ENCODE assay signal across 15 cellular contexts in the genomic region with DNA sequence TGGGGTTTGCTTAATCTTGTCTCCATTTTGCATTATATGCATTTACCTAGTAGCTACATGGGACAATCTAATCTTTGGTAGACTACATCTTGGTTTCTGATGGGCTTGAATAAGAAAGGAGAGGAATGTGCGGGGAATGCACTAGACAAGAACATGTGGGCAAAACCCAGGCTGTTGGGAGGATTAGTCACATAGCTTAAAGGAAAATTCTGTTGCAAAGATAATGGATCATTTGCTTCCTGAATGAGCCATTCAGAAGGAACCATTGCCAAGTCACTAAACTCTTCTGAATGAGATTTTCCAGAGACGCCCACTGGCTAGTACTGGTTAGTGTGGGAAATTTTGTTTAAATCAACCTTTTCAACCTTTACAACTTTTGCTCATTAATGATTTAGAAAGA.
A peak's percentile ranks its signal among the peaks of the same experiment; 100 is the strongest.
DNase-seq lines count a peak whose midpoint lies in the region; ATAC-seq, FAIRE-seq and TF ChIP-seq lines count a peak whose summit lies in the region.
"Had no signal": no experiment of that assay in that cellular context is flagged by ENCODE, and none has a peak within 500 bp of the region (broad histone marks: within the 10 kb centered on the region; RNA-seq: fewer than 3 reads in every experiment).

No MANE protein-coding gene starts in this region.

- no peaks in the 10 kb centered on the region for H3K9me3 ChIP-seq in A549
- H3K9me3 ChIP-seq: heart left ventricle had no signal

- intact Hi-C loops in CD14-positive monocyte (cut with micrococcal nuclease), result no loop called here

- TF ChIP-seq CTCF in A549 (IDR thresholded peaks at IDR 0.05), result no peak
- no peak for TF ChIP-seq CTCF in astrocyte of the cerebellum (IDR thresholded peaks at IDR 0.05; ENCODE audit: low read depth, low read length, missing control alignments)
- no peak for TF ChIP-seq CTCF in CD14-positive monocyte (IDR thresholded peaks at IDR 0.05)

- in situ Hi-C loops in astrocyte of the cerebellum (cut with HindIII; ENCODE audit: low sequenced_read_pairs), result loop anchor here (10.0 to 25.0 kb wide), 2 partner anchors 84 to 142 kb away; partner anchors contain the start of gene OSBPL6

- H3K36me3 Mint-ChIP-seq in CD14-positive monocyte, result no peaks in the 10 kb centered on the region
- H3K36me3 Mint-ChIP-seq: activated naive CD8-positive, alpha-beta T cell treated with anti-CD3 and anti-CD28 coated beads for 36 hours had no signal

- H3K4me3 Mint-ChIP-seq in CD14-positive monocyte, result no peak overlapping the region
- H3K4me3 Mint-ChIP-seq: activated naive CD8-positive, alpha-beta T cell treated with anti-CD3 and anti-CD28 coated beads for 36 hours; neural crest cell had no signal

- peaks cover 14% of the 10 kb centered on the region for H3K4me1 Mint-ChIP-seq in CD14-positive monocyte
- H3K4me1 Mint-ChIP-seq: activated naive CD8-positive, alpha-beta T cell treated with anti-CD3 and anti-CD28 coated beads for 36 hours had no signal

- H3K27ac ChIP-seq in A549, result no peak overlapping the region
- H3K27ac ChIP-seq: heart left ventricle had no signal

- no peak overlapping the region for H3K4me3 ChIP-seq in A549
- H3K4me3 ChIP-seq in astrocyte of the cerebellum (ENCODE audit: low read depth, low read length), result no peak overlapping the region
- H3K4me3 ChIP-seq: heart left ventricle had no signal

- H3K9me3 Mint-ChIP-seq in CD14-positive monocyte, result no peaks in the 10 kb centered on the region
- H3K9me3 Mint-ChIP-seq: activated naive CD8-positive, alpha-beta T cell treated with anti-CD3 and anti-CD28 coated beads for 36 hours; neural crest cell had no signal

- TF ChIP-seq POLR2A in A549 (IDR thresholded peaks at IDR 0.05; ENCODE audit: low read length), result no peak

- peaks cover 27% of the 10 kb centered on the region for H3K4me1 ChIP-seq in A549

- FAIRE-seq in A549 (lab: Jason Lieb, UNC) (no peak), islet of Langerhans (lab: Jason Lieb, UNC) (peak; percentile 9)

- peak overlapping the region; percentile 14; the same call in 1 of the 3 replicates for H3K4me2 ChIP-seq in A549

- POLR2A ChIA-PET in A549 (lab: Yijun Ruan, JAX), result no interaction called here

- 73% methylated on average over 2 of the region's 2 CpGs for WGBS in A549 (ENCODE audit: missing lambda C conversion rate)

- TF ChIP-seq RAD21 in A549 (conservative IDR thresholded peaks at IDR 0.05 in 1 of 2, IDR thresholded peaks at IDR 0.05 in 1 of 2), result no peak

- DNase-seq in A549 (ENCODE audit: low read depth in 1 of 2, low spot score in 1 of 2), result peak in 1 of 2 experiments; percentile 20
- DNase-seq in HPDE6-E6E7 (ENCODE audit: extremely low spot score), result peak; percentile 45
- peak; percentile 88 for DNase-seq in astrocyte of the cerebellum (ENCODE audit: low read depth)
- DNase-seq in NCI-H774 (lab: John Stamatoyannopoulos, UW), result no peak
- no peak for DNase-seq in CD14-positive monocyte (ENCODE audit: low spot score)
- DNase-seq: activated CD4-positive, alpha-beta T cell treated with anti-CD3 and anti-CD28 coated beads, Interleukin-2, amount 50 U/mL, for 4 hours; activated naive CD8-positive, alpha-beta T cell treated with anti-CD3 and anti-CD28 coated beads for 36 hours; AML-193; heart left ventricle; MV-4-11; RPMI8226 had no signal

- CTCF ChIA-PET in A549 (lab: Yijun Ruan, JAX), result interaction anchor here (1.0 kb wide), 1 partner anchor 12 kb away, joined by 4 read pairs; no protein-coding TSS in a partner anchor

- peak in 1 of 2 experiments; percentile 15; a peak in 1 of 6 replicates for ATAC-seq in A549
- ATAC-seq in GM19455 (IDR thresholded peaks at IDR 0.05; ENCODE audit: unreplicated experiment), result no peak
- no peak for ATAC-seq in GM21526 (IDR thresholded peaks at IDR 0.05; ENCODE audit: low FRiP score, unreplicated experiment)
- ATAC-seq: heart left ventricle had no signal

- TF ChIP-seq EP300 in A549 (IDR thresholded peaks at IDR 0.05), result no peak

- H3K27me3 Mint-ChIP-seq in CD14-positive monocyte (ENCODE audit: low read depth in 3 of 3), result peaks cover 0 to 7% (median 2%) of the 10 kb centered on the region in 3 donors

- no peak overlapping the region for H3K27ac Mint-ChIP-seq in CD14-positive monocyte
- H3K27ac Mint-ChIP-seq: activated naive CD8-positive, alpha-beta T cell treated with anti-CD3 and anti-CD28 coated beads for 36 hours had no signal

TF ChIP-seq in A549, 52 proteins besides CTCF, POLR2A, EP300 and RAD21:
- no peak for TF ChIP-seq FOXS1 (CRISPR knock-in tag; IDR thresholded peaks at IDR 0.05)
- TF ChIP-seq RARB (CRISPR knock-in tag; IDR thresholded peaks at IDR 0.05), result no peak
- TF ChIP-seq POLR2AphosphoS2 (conservative IDR thresholded peaks at IDR 0.05; ENCODE audit: low read length), result no peak

Comparison
In these comparisons a context has a peak if more than half of its experiments do, and no peak if none do; other contexts are left out.
1. DNase-seq: peak in HPDE6-E6E7 (single experiment) and astrocyte of the cerebellum (single experiment); none in NCI-H774 (single experiment) and CD14-positive monocyte (single experiment).